Comparison of ENCODE assay signal across 6 cellular contexts in genomic region chr6:108432143-108432542, GRCh38.
"Had no signal": no experiment of that assay in that cellular context is flagged by ENCODE, and none has a peak within 500 bp of the region (broad histone marks: within the 10 kb centered on the region; RNA-seq: fewer than 3 reads in every experiment).

No MANE protein-coding gene starts in this region.

- FAIRE-seq: HepG2, HTR-8/SVneo, K562 had no signal

- ATAC-seq: HepG2, K562 had no signal

- DNase-seq: IMR-90, KG1 had no signal

- H3K27ac ChIP-seq: HL-60 had no signal

- H3K4me3 ChIP-seq: K562 had no signal
